Comparison of ENCODE assay signal across 2 cellular contexts in genomic region chr13:52862358-52863206, GRCh38.
TF ChIP-seq lines count a peak whose summit lies in the region.

No MANE protein-coding gene starts in this region.

TF ChIP-seq in GM23338, 12 proteins besides CTCF, POLR2A, EP300 and RAD21 (continued from another document):
- TF ChIP-seq ZNF462 (CRISPR knock-in tag; IDR thresholded peaks at IDR 0.05) (no peak), ZNF331 (CRISPR knock-in tag; IDR thresholded peaks at IDR 0.05; ENCODE audit: low read depth) (no peak), STAT1 (IDR thresholded peaks at IDR 0.05; ENCODE audit: unreplicated experiment) (no peak), CREB1 (CRISPR knock-in tag; IDR thresholded peaks at IDR 0.05; ENCODE audit: low read depth) (no peak), ETS1 (IDR thresholded peaks at IDR 0.05) (no peak), ZNF114 (CRISPR knock-in tag; IDR thresholded peaks at IDR 0.05) (no peak), REST (IDR thresholded peaks at IDR 0.05; ENCODE audit: unreplicated experiment) (no peak), EZH2phosphoT487 (IDR thresholded peaks at IDR 0.05; ENCODE audit: unreplicated experiment) (no peak)

TF ChIP-seq in SK-N-SH treated with all-trans-retinoic acid at 6 μM for 48 hours, 23 proteins besides CTCF, POLR2A, EP300 and RAD21 (continued from another document):
- TF ChIP-seq CSRNP3 (CRISPR knock-in tag; IDR thresholded peaks at IDR 0.05) (no peak), GLIS3 (CRISPR knock-in tag; IDR thresholded peaks at IDR 0.05) (no peak)
